In the genomic region with DNA sequence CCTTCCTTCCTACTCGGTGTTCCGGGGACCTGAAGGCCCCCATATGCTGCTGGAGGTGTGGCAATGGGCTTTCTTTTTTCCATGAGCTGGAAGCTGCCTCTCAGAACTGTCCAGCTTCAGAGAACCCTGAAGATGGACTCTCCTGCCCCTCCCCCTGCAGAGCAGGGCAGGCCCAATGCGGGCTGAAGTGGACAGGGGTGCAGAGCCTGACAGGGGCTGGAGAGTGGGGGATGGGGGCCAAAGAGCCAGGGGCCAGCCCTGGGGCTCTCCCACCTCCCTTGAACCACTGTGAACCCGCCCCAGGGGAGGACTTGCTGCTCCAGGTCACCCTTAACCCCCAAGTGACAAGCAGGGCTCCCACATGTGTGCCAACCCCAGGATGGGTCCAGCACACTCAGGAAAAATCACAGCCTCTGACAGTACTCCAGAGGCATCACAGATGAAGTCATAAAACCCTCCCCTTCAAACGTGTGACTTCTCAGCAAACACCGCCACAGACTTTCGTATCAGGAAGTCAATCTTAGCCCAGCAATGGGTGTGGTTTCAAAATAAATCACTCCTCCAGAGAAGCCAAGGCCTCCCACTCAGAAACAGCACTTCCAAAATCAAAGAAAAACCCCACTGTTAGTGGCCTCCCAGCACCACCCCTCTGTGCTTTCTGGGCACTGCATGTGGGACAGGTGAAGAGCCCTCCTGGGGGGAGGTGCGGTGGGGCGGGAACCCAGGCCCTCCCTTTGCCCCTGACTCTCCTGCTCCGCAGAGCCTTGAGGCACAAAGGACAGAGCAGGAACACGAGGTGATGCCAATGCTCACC, we compare ENCODE assay signal across 8 cellular contexts.
DNase-seq lines count a peak whose midpoint lies in the region; ATAC-seq and TF ChIP-seq lines count a peak whose summit lies in the region.

No MANE protein-coding gene starts in this region.

- H3K4me3 ChIP-seq in mucosa of stomach (ENCODE audit: low read length) (no peak overlapping the region), tibial nerve (no peak overlapping the region)

- peak overlapping the region; percentile 91 for H3K4me3 Mint-ChIP-seq in CD4-positive, alpha-beta T cell
- peak overlapping the region; percentile 87 for H3K4me3 Mint-ChIP-seq in dendritic cell treated with granulocyte-macrophage colony-stimulating factor and Interleukin-4, amounts not matched to agents 40 ng/mL and 50 ng/mL, for 4 days

- WGBS in tibial nerve, 2 donors = 24 to 38% methylated on average over 9 to 10 of the region's 11 CpGs

- no peaks in the 10 kb centered on the region for H3K27me3 ChIP-seq in CD4-positive, alpha-beta T cell (ENCODE audit: control insufficient read depth, insufficient read depth, low read length)
- H3K27me3 ChIP-seq in mucosa of stomach (ENCODE audit: control insufficient read depth, insufficient read depth, low read length) = no peaks in the 10 kb centered on the region
- no peaks in the 10 kb centered on the region for H3K27me3 ChIP-seq in tibial nerve

- intact Hi-C loops in CD4-positive, alpha-beta T cell (cut with DNase I, micrococcal nuclease) = loop anchor here (1.0 to 10.0 kb wide), 9 partner anchors 34 to 727 kb away; no protein-coding TSS in a partner anchor
- intact Hi-C loops in dendritic cell treated with granulocyte-macrophage colony-stimulating factor and Interleukin-4, amounts not matched to agents 40 ng/mL and 50 ng/mL, for 4 days (cut with micrococcal nuclease) = loop anchor here (5.0 kb wide), 2 partner anchors 33 to 52 kb away; no protein-coding TSS in a partner anchor

- POLR2A ChIA-PET in CD4-positive, alpha-beta T cell (lab: Charles Lee) = interaction anchor here (0.8 to 5.9 kb wide), 9 partner anchors 8 to 137 kb away, joined by 3 to 87 read pairs (median 15); partner anchors contain the start of gene HDAC4

- TF ChIP-seq CTCF in CD4-positive, alpha-beta T cell (IDR thresholded peaks at IDR 0.05) = peak; percentile 20
- TF ChIP-seq CTCF in VCaP (conservative IDR thresholded peaks at IDR 0.05) = no peak
- TF ChIP-seq CTCF in tibial nerve (IDR thresholded peaks at IDR 0.05) = peak in 1 of 5 experiments; percentile 7

- H3K4me1 ChIP-seq in mucosa of stomach (ENCODE audit: control insufficient read depth, insufficient read depth, low read length) = peaks cover 69% of the 10 kb centered on the region
- peaks cover 0 to 96% (median 72%) of the 10 kb centered on the region in 4 donors for H3K4me1 ChIP-seq in tibial nerve

- CTCF ChIA-PET in CD4-positive, alpha-beta T cell (lab: Charles Lee) = interaction anchor here (0.7 to 2.3 kb wide), 4 partner anchors 10 to 121 kb away, joined by 3 to 10 read pairs (median 4); no protein-coding TSS in a partner anchor

- H3K36me3 ChIP-seq in mucosa of stomach (ENCODE audit: control insufficient read depth, insufficient read depth, low read length) (no peaks in the 10 kb centered on the region), tibial nerve (no peaks in the 10 kb centered on the region)

- peak; percentile 75 for ATAC-seq in CD4-positive, alpha-beta T cell (ENCODE audit: poor library complexity)
- ATAC-seq in HG02981 (IDR thresholded peaks at IDR 0.05; ENCODE audit: unreplicated experiment) = no peak

- TF ChIP-seq EP300 in tibial nerve (IDR thresholded peaks at IDR 0.05) = peak in 1 of 2 donors; percentile 58

- DNase-seq in CD4-positive, alpha-beta T cell = peak in 9 of 10 experiments; percentile 36 to 71 (median 53)
- DNase-seq in HS-5 (ENCODE audit: low read depth) = peak; percentile 11
- no peak for DNase-seq in tibial nerve (ENCODE audit: low spot score in 2 of 2)
- no peak for DNase-seq in HK-2 (ENCODE audit: unreplicated experiment)

- no peak for TF ChIP-seq POLR2A in tibial nerve (IDR thresholded peaks at IDR 0.05)

- H3K4me1 Mint-ChIP-seq in CD4-positive, alpha-beta T cell (ENCODE audit: low read depth) = peaks cover 87% of the 10 kb centered on the region
- H3K4me1 Mint-ChIP-seq in dendritic cell treated with granulocyte-macrophage colony-stimulating factor and Interleukin-4, amounts not matched to agents 40 ng/mL and 50 ng/mL, for 4 days (ENCODE audit: low read depth) = peaks cover 100% of the 10 kb centered on the region

- peak overlapping the region; percentile 7 for H3K9ac ChIP-seq in mucosa of stomach (ENCODE audit: low read length)

- H3K27me3 Mint-ChIP-seq in CD4-positive, alpha-beta T cell = no peaks in the 10 kb centered on the region
- H3K27me3 Mint-ChIP-seq in dendritic cell treated with granulocyte-macrophage colony-stimulating factor and Interleukin-4, amounts not matched to agents 40 ng/mL and 50 ng/mL, for 4 days = no peaks in the 10 kb centered on the region

- H3K27ac ChIP-seq in CD4-positive, alpha-beta T cell (ENCODE audit: low read depth, low read length) = peak overlapping the region; percentile 83
- H3K27ac ChIP-seq in VCaP (peak overlapping the region; percentile 99), tibial nerve (peak overlapping the region; percentile 55 to 86 (median 74))

- no peaks in the 10 kb centered on the region for H3K36me3 Mint-ChIP-seq in CD4-positive, alpha-beta T cell (ENCODE audit: low read depth)
- peaks cover 37% of the 10 kb centered on the region for H3K36me3 Mint-ChIP-seq in dendritic cell treated with granulocyte-macrophage colony-stimulating factor and Interleukin-4, amounts not matched to agents 40 ng/mL and 50 ng/mL, for 4 days (ENCODE audit: low read depth)

- H3K9me3 ChIP-seq in CD4-positive, alpha-beta T cell (ENCODE audit: control insufficient read depth, low read length) = no peaks in the 10 kb centered on the region
- no peaks in the 10 kb centered on the region for H3K9me3 ChIP-seq in mucosa of stomach (ENCODE audit: control insufficient read depth, low read length)
- no peaks in the 10 kb centered on the region for H3K9me3 ChIP-seq in tibial nerve

- H3K27ac Mint-ChIP-seq in CD4-positive, alpha-beta T cell = peak overlapping the region; percentile 95
- H3K27ac Mint-ChIP-seq in dendritic cell treated with granulocyte-macrophage colony-stimulating factor and Interleukin-4, amounts not matched to agents 40 ng/mL and 50 ng/mL, for 4 days = peak overlapping the region; percentile 99

- no peaks in the 10 kb centered on the region for H3K9me3 Mint-ChIP-seq in CD4-positive, alpha-beta T cell
- no peaks in the 10 kb centered on the region for H3K9me3 Mint-ChIP-seq in dendritic cell treated with granulocyte-macrophage colony-stimulating factor and Interleukin-4, amounts not matched to agents 40 ng/mL and 50 ng/mL, for 4 days

Comparison
In these comparisons a context has a peak if more than half of its experiments do, and no peak if none do; other contexts are left out.
1. DNase-seq: peak in CD4-positive, alpha-beta T cell (9 of 10) and HS-5 (single experiment); none in tibial nerve (0 of 2) and HK-2 (single experiment).
2. Peak in every context shown above with its lines, with median percentiles within 50 percentile points of each other: H3K27ac ChIP-seq.